25 cellular contexts compared by ENCODE assay signal in the genomic region with DNA sequence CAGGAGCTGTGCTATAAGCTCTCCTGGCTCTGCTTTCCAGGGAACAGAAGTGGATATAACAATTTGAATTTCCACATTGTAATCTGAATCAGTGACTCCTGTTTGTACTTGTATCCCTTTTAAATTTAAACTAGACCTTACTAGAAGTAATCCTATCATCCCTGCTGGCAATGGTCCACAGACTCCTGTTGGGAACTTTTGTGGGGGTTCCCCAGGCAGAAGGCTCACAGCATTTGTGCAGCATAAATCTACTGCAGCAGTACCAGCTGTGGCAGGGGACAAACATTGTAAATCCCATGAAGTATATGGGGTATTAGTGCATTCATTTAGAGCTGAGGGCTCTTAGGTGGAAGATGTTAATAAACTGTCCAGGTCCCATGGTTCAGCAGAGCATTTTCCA.
"Had no signal": no experiment of that assay in that cellular context is flagged by ENCODE, and none has a peak within 500 bp of the region (broad histone marks: within the 10 kb centered on the region; RNA-seq: fewer than 3 reads in every experiment).

No MANE protein-coding gene starts in this region.

- DNase-seq: kidney; left colon; left lung; lower lobe of right lung; mammary epithelial cell; mesenchymal stem cell; naive thymus-derived CD4-positive, alpha-beta T cell; ovary; right lobe of liver; stimulated activated CD4-positive, alpha-beta T cell treated with anti-CD3 and anti-CD28 coated beads, Interleukin-1b, Interleukin-23, amount 100 ng/mL, for 48 hours; stimulated activated CD4-positive, alpha-beta T cell treated with anti-CD3 and anti-CD28 coated beads, Interleukin-2, amount 100 ng/mL, for 48 hours; stimulated activated CD4-positive, alpha-beta T cell treated with anti-CD3 and anti-CD28 coated beads, Interleukin-4, amount 100 ng/mL, for 4 hours; stimulated activated CD8-positive, alpha-beta memory T cell treated with anti-CD3 and anti-CD28 coated beads, Interleukin-4, amount 100 ng/mL, for 48 hours; stimulated activated naive CD4-positive, alpha-beta T cell treated with Interleukin-2 at 50 U/mL for 16 hours; stimulated activated naive CD8-positive, alpha-beta T cell treated with anti-CD3 and anti-CD28 coated beads, Interleukin-15, amount 100 ng/mL, for 72 hours; substantia nigra; uterus had no signal

- H3K27ac ChIP-seq: left lung, lower lobe of right lung, ovary, right atrium auricular region, right lobe of liver, tibial nerve, uterus had no signal

- H3K4me3 Mint-ChIP-seq: mesothelial cell of epicardium; naive thymus-derived CD4-positive, alpha-beta T cell; natural killer cell treated with Interleukin-12 subunit alpha and Interleukin-12 subunit beta and Interleukin-15 and Interleukin-18, amount 100 ng/mL, for 72 hours; stimulated activated memory B cell treated with anti-CD40 and anti-IgM and Interleukin-4, amounts not matched to agents 10 μg/mL and 1 μg/mL and 100 μg/mL, for 72 hours; stimulated activated naive CD8-positive, alpha-beta T cell treated with anti-CD3 and anti-CD28 coated beads, Interleukin-15, amount 100 ng/mL, for 72 hours; type B pancreatic cell had no signal

- H3K4me3 ChIP-seq: left lung, lower lobe of right lung, ovary, right atrium auricular region, right lobe of liver, smooth muscle cell, tibial nerve, uterus had no signal

- H3K4me1 Mint-ChIP-seq: mesothelial cell of epicardium; naive thymus-derived CD4-positive, alpha-beta T cell; stimulated activated memory B cell treated with anti-CD40 and anti-IgM and Interleukin-4, amounts not matched to agents 10 μg/mL and 1 μg/mL and 100 μg/mL, for 72 hours; stimulated activated naive CD8-positive, alpha-beta T cell treated with anti-CD3 and anti-CD28 coated beads, Interleukin-15, amount 100 ng/mL, for 72 hours had no signal

- H3K36me3 Mint-ChIP-seq: mesothelial cell of epicardium, type B pancreatic cell had no signal

- H3K9me3 ChIP-seq: ovary, right lobe of liver had no signal

- H3K27me3 ChIP-seq: ovary, right atrium auricular region, right lobe of liver, tibial nerve, uterus had no signal

- H3K36me3 ChIP-seq: left lung, lower lobe of right lung, ovary, right atrium auricular region, right lobe of liver, tibial nerve, uterus had no signal

- H3K27ac Mint-ChIP-seq: mesothelial cell of epicardium; naive thymus-derived CD4-positive, alpha-beta T cell; natural killer cell treated with Interleukin-12 subunit alpha and Interleukin-12 subunit beta and Interleukin-15 and Interleukin-18, amount 100 ng/mL, for 72 hours; progenitor cell of endocrine pancreas; stimulated activated memory B cell treated with anti-CD40 and anti-IgM and Interleukin-4, amounts not matched to agents 10 μg/mL and 1 μg/mL and 100 μg/mL, for 72 hours; stimulated activated naive CD8-positive, alpha-beta T cell treated with anti-CD3 and anti-CD28 coated beads, Interleukin-15, amount 100 ng/mL, for 72 hours; type B pancreatic cell had no signal
